Comparison of ENCODE assay signal across 1 cellular context in genomic region chr6:144644776-144645175, GRCh38.
TF ChIP-seq lines count a peak whose summit lies in the region.

No MANE protein-coding gene starts in this region.

TF ChIP-seq in HepG2, 621 proteins besides CTCF, POLR2A, EP300 and RAD21 (continued from another document and continues in another):
- TF ChIP-seq ZHX1 (CRISPR knock-in tag; IDR thresholded peaks at IDR 0.05; ENCODE audit: low read depth) (no peak), KLF13 (CRISPR knock-in tag; IDR thresholded peaks at IDR 0.05) (no peak), GATAD2A (CRISPR knock-in tag; IDR thresholded peaks at IDR 0.05) (peak; percentile 75; the same call in 1 of the 2 replicates), U2AF1 (optimal IDR thresholded peaks at IDR 0.05; ENCODE audit: low read depth, low read length) (no peak), HNF4A (CRISPR knock-in tag; IDR thresholded peaks at IDR 0.05) (peak; percentile 49; the same call in 1 of the 2 replicates), ZKSCAN5 (CRISPR knock-in tag; IDR thresholded peaks at IDR 0.05) (no peak), ZNF615 (CRISPR knock-in tag; IDR thresholded peaks at IDR 0.05; ENCODE audit: borderline replicate concordance) (no peak), ZNF138 (CRISPR knock-in tag; IDR thresholded peaks at IDR 0.05; ENCODE audit: low read depth) (no peak), ZNF609 (CRISPR knock-in tag; IDR thresholded peaks at IDR 0.05; ENCODE audit: borderline replicate concordance) (no peak), ESRRA (CRISPR knock-in tag; IDR thresholded peaks at IDR 0.05; ENCODE audit: low read depth) (no peak), ZNF143 (CRISPR knock-in tag; IDR thresholded peaks at IDR 0.05) (no peak), ZFP36L2 (CRISPR knock-in tag; IDR thresholded peaks at IDR 0.05) (no peak), NCOA2 (CRISPR knock-in tag; IDR thresholded peaks at IDR 0.05) (peak; percentile 65; the same call in 1 of the 2 replicates), ZSCAN5A (CRISPR knock-in tag; IDR thresholded peaks at IDR 0.05; ENCODE audit: borderline replicate concordance) (no peak), AGO2 (optimal IDR thresholded peaks at IDR 0.05; ENCODE audit: low read depth, low read length) (no peak), ZNF878 (CRISPR knock-in tag; IDR thresholded peaks at IDR 0.05) (0 out of 2 replicates have a peak, but pooled peaks have one; percentile 42), SKI (IDR thresholded peaks at IDR 0.05; ENCODE audit: partially characterized antibody) (no peak), TAF15 (IDR thresholded peaks at IDR 0.05; ENCODE audit: low read depth, low read length, poor library complexity, severe bottlenecking) (no peak), TEF (CRISPR knock-in tag; IDR thresholded peaks at IDR 0.05) (no peak), SIN3A (IDR thresholded peaks at IDR 0.05; ENCODE audit: borderline replicate concordance, low read depth, low read length) (no peak), ZMYM4 (CRISPR knock-in tag; IDR thresholded peaks at IDR 0.05) (peak; percentile 59), ZNF350 (CRISPR knock-in tag; IDR thresholded peaks at IDR 0.05; ENCODE audit: borderline replicate concordance, low read depth) (no peak), ZNF567 (CRISPR knock-in tag; IDR thresholded peaks at IDR 0.05; ENCODE audit: borderline replicate concordance) (no peak), ARID3A (IDR thresholded peaks at IDR 0.05; ENCODE audit: low read depth, low read length) (no peak), JUND (CRISPR knock-in tag; IDR thresholded peaks at IDR 0.05) (no peak), ETV5 (CRISPR knock-in tag; IDR thresholded peaks at IDR 0.05; ENCODE audit: borderline replicate concordance) (no peak), KDM5A (IDR thresholded peaks at IDR 0.05; ENCODE audit: borderline replicate concordance, low read length) (no peak), ZNF503 (CRISPR knock-in tag; IDR thresholded peaks at IDR 0.05) (no peak), ZBTB39 (CRISPR knock-in tag; IDR thresholded peaks at IDR 0.05) (no peak), EHMT2 (IDR thresholded peaks at IDR 0.05; ENCODE audit: borderline replicate concordance, low read depth, low read length) (0 out of 2 replicates have a peak, but pooled peaks have one; percentile 25), ZNF598 (CRISPR knock-in tag; IDR thresholded peaks at IDR 0.05; ENCODE audit: borderline replicate concordance) (no peak), MLXIP (CRISPR knock-in tag; IDR thresholded peaks at IDR 0.05; ENCODE audit: borderline replicate concordance) (no peak), ZNF770 (CRISPR knock-in tag; IDR thresholded peaks at IDR 0.05) (no peak), TCF7 (IDR thresholded peaks at IDR 0.05; ENCODE audit: low read depth) (no peak), ZNF547 (CRISPR knock-in tag; IDR thresholded peaks at IDR 0.05) (no peak), ZBTB7A (CRISPR knock-in tag; IDR thresholded peaks at IDR 0.05) (no peak), KLF16 (CRISPR knock-in tag; IDR thresholded peaks at IDR 0.05) (no peak), ELF3 (CRISPR knock-in tag; IDR thresholded peaks at IDR 0.05) (peak; percentile 74), MYNN (CRISPR knock-in tag; IDR thresholded peaks at IDR 0.05; ENCODE audit: low read depth) (no peak), ZNF282 (IDR thresholded peaks at IDR 0.05; ENCODE audit: partially characterized antibody) (no peak), ZMAT5 (CRISPR knock-in tag; IDR thresholded peaks at IDR 0.05; ENCODE audit: borderline replicate concordance, low read depth) (no peak)
